ENCODE assay signal across 8 cellular contexts in the genomic region with DNA sequence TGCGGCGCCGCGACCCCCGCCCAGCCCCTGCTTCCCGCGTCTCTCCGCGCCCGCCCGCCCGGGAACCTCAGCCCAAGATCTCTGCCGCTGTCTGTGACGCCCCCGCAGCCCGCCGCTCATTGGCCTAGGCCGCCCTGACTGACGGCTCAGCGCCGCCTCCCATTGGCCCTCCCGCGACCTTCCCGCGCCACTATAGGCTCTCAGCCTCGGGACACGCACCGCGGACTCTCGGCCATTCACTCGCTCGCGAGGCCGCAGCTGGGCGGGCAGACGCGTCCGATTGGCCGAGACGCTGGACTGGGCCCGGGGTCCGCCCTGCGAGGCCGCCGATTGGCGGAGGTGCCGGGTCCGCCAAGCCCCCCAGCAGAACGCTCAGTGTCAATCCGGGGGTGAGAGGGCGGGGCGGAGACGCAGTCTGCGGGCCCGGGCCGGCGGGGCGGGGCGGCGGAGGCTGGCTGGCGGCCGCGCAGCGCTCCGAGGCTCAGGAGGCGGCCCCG. TPM values are rescaled to one million over a fixed set of nuclear protein-coding genes. Genes with fewer than 3 reads are reported as not detected.
DNase-seq lines count a peak whose midpoint lies in the region; ATAC-seq lines count a peak whose summit lies in the region.

A gene (minus strand): TSS at position 95 of the 497 bp plus-strand sequence. CDS start 215 bp downstream, outside the sequence.

- DNase-seq in C1 segment of cervical spinal cord (lab: John Stamatoyannopoulos, UW) (peak; percentile 95 to 100 (median 98)), NCI-H748 treated with DMSO at 0.1 percent for 48 hours (lab: John Stamatoyannopoulos, UW) (peak; percentile 72), cortex of kidney (lab: John Stamatoyannopoulos, UW) (peak; percentile 87), left colon (peak; percentile 98 to 99)
- DNase-seq in activated CD4-positive, alpha-beta T cell treated with anti-CD3 and anti-CD28 coated beads, Interleukin-2, amount 50 U/mL, for 1 hour = peak; percentile 97
- DNase-seq in stimulated activated CD4-positive, alpha-beta T cell treated with anti-CD3 and anti-CD28 coated beads, Interleukin-1b, Interleukin-23, amount 100 ng/mL, for 4 hours (ENCODE audit: low read depth in 2 of 2) = peak; percentile 95

- intact Hi-C loops in left colon (cut with DNase I, micrococcal nuclease) = no loop called here

- ATAC-seq in GM19397 (IDR thresholded peaks at IDR 0.05; ENCODE audit: unreplicated experiment) (peak; percentile 89), HG03565 (IDR thresholded peaks at IDR 0.05; ENCODE audit: unreplicated experiment) (peak; percentile 85), left colon (peak; percentile 88)

RNA-seq across cellular contexts. Expression of the gene that starts here (rescaled TPM):
- 10 to 100 TPM; 78.8 to 80.1 TPM for total RNA-seq in left colon

Comparison
In these comparisons a context has a peak if more than half of its experiments do, and no peak if none do; other contexts are left out.
1. Peak in every context shown above with its lines: DNase-seq and ATAC-seq.